ENCODE assay signal across 1 cellular context in the genomic region with DNA sequence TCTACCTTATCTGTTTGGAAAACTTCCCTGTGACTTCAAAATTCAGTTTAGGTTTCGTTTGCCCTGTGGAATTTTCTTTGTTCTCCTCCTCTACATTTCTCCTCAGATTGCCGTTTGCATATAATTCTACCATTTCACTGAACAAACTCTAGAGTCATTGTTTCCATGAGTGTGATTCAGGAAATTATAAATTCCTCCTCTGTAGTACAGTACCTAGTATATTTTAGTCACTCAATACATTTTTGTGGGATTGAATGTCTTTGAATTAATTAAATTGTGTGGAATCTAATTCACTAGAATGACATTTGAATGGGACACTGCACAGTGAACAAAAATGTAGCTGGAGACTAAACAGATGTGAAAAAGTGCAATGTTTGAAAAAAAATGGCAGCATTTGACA.
TF ChIP-seq lines count a peak whose summit lies in the region.

No MANE protein-coding gene starts in this region.

TF ChIP-seq in SK-N-SH treated with all-trans-retinoic acid at 6 μM for 48 hours, 23 proteins besides CTCF, POLR2A, EP300 and RAD21 (continued from another document):
- TF ChIP-seq ZFP3 (CRISPR knock-in tag; IDR thresholded peaks at IDR 0.05) = 0 out of 2 replicates have a peak, but pooled peaks have one; percentile 36
- no peak for TF ChIP-seq ZNF70 (CRISPR knock-in tag; IDR thresholded peaks at IDR 0.05)
- peak; percentile 91; the same call in 1 of the 2 replicates for TF ChIP-seq CSRNP3 (CRISPR knock-in tag; IDR thresholded peaks at IDR 0.05)
- TF ChIP-seq OSR1 (CRISPR knock-in tag; IDR thresholded peaks at IDR 0.05) = no peak
- TF ChIP-seq ESRRG (CRISPR knock-in tag; IDR thresholded peaks at IDR 0.05) = no peak; the same call in 1 of the 2 replicates
TF ChIP-seq in SK-N-SH treated with all-trans-retinoic acid at 6 μM for 48 hours: peak in this region for 11.
